2 cellular contexts compared by ENCODE assay signal in the genomic region with DNA sequence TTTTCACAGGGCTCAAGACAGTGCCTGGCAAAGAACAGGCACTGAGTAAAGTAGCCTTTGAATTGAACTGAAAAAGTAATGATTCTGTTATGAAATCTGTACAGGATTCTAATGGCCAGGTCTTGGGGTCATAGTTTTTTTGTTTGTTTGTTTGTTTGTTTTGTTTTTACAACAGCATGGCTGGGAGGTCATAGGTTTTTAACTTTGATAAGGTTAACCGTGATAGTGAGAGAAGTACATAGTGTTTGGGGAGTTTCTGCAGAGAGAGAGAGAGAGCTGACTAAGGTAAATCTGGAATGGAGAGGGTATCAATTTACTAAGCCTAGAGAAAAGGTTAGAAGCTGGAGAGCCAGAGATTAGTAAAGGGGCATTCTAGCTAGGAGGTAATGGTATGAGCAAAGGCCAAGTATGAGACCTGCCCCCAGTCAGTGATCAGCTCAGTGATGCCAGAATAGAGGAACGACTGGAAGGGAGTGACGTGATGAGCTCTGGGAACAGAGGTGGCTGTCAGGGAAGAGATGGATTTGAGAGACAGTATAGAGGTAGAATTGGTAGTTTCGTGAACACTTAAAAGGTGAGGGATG.
A peak's percentile ranks its signal among the peaks of the same experiment; 100 is the strongest.
TF ChIP-seq lines count a peak whose summit lies in the region.

No MANE protein-coding gene starts in this region.

TF ChIP-seq in liver, 16 proteins besides CTCF, POLR2A, EP300 and RAD21:
- TF ChIP-seq RXRA (IDR thresholded peaks at IDR 0.05) (peak; percentile 76 to 79), FOXA2 (IDR thresholded peaks at IDR 0.05) (no peak), HNF4G (IDR thresholded peaks at IDR 0.05) (peak; percentile 15), EGR1 (IDR thresholded peaks at IDR 0.05; ENCODE audit: low read depth in 2 of 2) (no peak), FOXA1 (IDR thresholded peaks at IDR 0.05) (no peak), SP1 (IDR thresholded peaks at IDR 0.05) (peak; percentile 66), YY1 (IDR thresholded peaks at IDR 0.05) (peak; percentile 37), HNF4A (conservative IDR thresholded peaks at IDR 0.05) (peak in 1 of 2 donors; percentile 68), GABPA (IDR thresholded peaks at IDR 0.05 in 1 of 2, conservative IDR thresholded peaks at IDR 0.05 in 1 of 2) (no peak), NR2F2 (IDR thresholded peaks at IDR 0.05) (peak; percentile 35), JUND (IDR thresholded peaks at IDR 0.05) (peak in 1 of 2 donors; percentile 31)
- TF ChIP-seq, protein P1, sequence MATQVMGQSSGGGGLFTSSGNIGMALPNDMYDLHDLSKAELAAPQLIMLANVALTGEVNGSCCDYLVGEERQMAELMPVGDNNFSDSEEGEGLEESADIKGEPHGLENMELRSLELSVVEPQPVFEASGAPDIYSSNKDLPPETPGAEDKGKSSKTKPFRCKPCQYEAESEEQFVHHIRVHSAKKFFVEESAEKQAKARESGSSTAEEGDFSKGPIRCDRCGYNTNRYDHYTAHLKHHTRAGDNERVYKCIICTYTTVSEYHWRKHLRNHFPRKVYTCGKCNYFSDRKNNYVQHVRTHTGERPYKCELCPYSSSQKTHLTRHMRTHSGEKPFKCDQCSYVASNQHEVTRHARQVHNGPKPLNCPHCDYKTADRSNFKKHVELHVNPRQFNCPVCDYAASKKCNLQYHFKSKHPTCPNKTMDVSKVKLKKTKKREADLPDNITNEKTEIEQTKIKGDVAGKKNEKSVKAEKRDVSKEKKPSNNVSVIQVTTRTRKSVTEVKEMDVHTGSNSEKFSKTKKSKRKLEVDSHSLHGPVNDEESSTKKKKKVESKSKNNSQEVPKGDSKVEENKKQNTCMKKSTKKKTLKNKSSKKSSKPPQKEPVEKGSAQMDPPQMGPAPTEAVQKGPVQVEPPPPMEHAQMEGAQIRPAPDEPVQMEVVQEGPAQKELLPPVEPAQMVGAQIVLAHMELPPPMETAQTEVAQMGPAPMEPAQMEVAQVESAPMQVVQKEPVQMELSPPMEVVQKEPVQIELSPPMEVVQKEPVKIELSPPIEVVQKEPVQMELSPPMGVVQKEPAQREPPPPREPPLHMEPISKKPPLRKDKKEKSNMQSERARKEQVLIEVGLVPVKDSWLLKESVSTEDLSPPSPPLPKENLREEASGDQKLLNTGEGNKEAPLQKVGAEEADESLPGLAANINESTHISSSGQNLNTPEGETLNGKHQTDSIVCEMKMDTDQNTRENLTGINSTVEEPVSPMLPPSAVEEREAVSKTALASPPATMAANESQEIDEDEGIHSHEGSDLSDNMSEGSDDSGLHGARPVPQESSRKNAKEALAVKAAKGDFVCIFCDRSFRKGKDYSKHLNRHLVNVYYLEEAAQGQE (IDR thresholded peaks at IDR 0.05) = peak; percentile 21
- TF ChIP-seq, protein P2, sequence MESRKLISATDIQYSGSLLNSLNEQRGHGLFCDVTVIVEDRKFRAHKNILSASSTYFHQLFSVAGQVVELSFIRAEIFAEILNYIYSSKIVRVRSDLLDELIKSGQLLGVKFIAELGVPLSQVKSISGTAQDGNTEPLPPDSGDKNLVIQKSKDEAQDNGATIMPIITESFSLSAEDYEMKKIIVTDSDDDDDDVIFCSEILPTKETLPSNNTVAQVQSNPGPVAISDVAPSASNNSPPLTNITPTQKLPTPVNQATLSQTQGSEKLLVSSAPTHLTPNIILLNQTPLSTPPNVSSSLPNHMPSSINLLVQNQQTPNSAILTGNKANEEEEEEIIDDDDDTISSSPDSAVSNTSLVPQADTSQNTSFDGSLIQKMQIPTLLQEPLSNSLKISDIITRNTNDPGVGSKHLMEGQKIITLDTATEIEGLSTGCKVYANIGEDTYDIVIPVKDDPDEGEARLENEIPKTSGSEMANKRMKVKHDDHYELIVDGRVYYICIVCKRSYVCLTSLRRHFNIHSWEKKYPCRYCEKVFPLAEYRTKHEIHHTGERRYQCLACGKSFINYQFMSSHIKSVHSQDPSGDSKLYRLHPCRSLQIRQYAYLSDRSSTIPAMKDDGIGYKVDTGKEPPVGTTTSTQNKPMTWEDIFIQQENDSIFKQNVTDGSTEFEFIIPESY (IDR thresholded peaks at IDR 0.05) = no peak
- TF ChIP-seq, protein P3, sequence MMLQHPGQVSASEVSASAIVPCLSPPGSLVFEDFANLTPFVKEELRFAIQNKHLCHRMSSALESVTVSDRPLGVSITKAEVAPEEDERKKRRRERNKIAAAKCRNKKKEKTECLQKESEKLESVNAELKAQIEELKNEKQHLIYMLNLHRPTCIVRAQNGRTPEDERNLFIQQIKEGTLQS (IDR thresholded peaks at IDR 0.05) = no peak
- TF ChIP-seq, protein P4, sequence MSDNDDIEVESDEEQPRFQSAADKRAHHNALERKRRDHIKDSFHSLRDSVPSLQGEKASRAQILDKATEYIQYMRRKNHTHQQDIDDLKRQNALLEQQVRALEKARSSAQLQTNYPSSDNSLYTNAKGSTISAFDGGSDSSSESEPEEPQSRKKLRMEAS (IDR thresholded peaks at IDR 0.05) = no peak

TF ChIP-seq in HepG2, 621 proteins besides CTCF, POLR2A, EP300 and RAD21:
- TF ChIP-seq DR1 (CRISPR knock-in tag; IDR thresholded peaks at IDR 0.05) = no peak
- no peak for TF ChIP-seq PPARG (CRISPR knock-in tag; conservative IDR thresholded peaks at IDR 0.05)
- no peak for TF ChIP-seq RBAK (CRISPR knock-in tag; IDR thresholded peaks at IDR 0.05)
- no peak for TF ChIP-seq NFYC (CRISPR knock-in tag; IDR thresholded peaks at IDR 0.05)
